In the genomic region with DNA sequence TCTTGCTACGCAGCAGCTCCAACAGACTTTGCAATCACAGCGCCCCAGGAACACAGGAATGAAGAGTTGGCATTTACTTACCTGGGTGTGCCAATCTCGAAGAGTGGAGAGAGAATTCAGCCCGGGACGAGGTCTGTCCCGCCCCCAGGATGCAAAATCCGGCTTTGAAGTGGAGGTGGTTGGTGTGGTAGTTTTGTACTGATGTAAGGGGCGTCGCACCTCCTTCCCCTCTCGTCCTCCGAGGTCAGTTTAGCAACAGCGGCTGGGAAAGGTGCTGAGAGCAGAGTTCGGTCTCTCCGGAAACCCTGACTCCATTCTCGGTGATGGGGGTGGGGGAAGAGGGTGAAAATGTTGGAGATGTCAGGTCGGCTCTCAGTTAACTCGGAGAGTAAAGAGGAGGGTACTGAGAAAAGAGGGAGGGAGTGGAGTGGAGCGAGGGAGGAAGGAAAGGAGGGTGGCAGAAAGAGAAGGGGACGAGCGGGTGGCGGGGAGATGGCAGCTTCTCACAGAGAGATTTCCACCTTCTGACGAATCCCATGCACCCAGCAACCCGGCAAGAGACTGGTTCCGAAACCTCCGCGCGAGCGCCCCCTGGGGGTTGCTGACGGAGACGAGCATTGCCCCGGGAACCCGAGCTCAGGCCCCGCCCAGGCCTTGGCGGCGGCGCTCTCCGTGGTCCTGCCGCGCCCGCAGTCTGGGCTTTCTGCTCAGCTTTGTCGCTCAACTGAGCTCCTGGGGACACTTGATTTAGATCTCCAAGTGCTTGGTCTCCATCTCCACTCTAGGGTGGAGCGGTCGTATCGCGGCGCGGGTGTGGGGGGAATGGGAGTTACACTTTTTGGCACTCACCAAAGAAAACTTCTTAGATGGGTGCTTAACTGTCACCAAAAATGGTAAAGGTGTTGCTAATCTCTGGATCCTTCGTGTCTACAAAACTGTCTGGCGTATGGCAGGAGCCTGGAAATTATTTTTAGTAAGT, we compare ENCODE assay signal across 1 cellular context.
A peak's percentile ranks its signal among the peaks of the same experiment; 100 is the strongest.
TF ChIP-seq lines count a peak whose summit lies in the region.

A gene (minus strand): TSS at position 529 of the 979 bp plus-strand sequence.

TF ChIP-seq in HepG2, 621 proteins besides CTCF, POLR2A, EP300 and RAD21 (continued from another document):
- TF ChIP-seq, protein P1, sequence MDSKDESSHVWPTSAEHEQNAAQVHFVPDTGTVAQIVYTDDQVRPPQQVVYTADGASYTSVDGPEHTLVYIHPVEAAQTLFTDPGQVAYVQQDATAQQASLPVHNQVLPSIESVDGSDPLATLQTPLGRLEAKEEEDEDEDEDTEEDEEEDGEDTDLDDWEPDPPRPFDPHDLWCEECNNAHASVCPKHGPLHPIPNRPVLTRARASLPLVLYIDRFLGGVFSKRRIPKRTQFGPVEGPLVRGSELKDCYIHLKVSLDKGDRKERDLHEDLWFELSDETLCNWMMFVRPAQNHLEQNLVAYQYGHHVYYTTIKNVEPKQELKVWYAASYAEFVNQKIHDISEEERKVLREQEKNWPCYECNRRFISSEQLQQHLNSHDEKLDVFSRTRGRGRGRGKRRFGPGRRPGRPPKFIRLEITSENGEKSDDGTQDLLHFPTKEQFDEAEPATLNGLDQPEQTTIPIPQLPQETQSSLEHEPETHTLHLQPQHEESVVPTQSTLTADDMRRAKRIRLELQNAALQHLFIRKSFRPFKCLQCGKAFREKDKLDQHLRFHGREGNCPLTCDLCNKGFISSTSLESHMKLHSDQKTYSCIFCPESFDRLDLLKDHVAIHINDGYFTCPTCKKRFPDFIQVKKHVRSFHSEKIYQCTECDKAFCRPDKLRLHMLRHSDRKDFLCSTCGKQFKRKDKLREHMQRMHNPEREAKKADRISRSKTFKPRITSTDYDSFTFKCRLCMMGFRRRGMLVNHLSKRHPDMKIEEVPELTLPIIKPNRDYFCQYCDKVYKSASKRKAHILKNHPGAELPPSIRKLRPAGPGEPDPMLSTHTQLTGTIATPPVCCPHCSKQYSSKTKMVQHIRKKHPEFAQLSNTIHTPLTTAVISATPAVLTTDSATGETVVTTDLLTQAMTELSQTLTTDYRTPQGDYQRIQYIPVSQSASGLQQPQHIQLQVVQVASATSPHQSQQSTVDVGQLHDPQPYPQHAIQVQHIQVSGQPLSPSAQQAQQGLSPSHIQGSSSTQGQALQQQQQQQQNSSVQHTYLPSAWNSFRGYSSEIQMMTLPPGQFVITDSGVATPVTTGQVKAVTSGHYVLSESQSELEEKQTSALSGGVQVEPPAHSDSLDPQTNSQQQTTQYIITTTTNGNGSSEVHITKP (CRISPR knock-in tag; IDR thresholded peaks at IDR 0.05; ENCODE audit: low read depth) = 0 out of 2 replicates have a peak, but pooled peaks have one; percentile 25
- no peak for TF ChIP-seq GZF1 (CRISPR knock-in tag; IDR thresholded peaks at IDR 0.05)
- peak; percentile 72; the same call in 1 of the 2 replicates for TF ChIP-seq ZNF138 (CRISPR knock-in tag; IDR thresholded peaks at IDR 0.05; ENCODE audit: low read depth)
- TF ChIP-seq, protein P2, sequence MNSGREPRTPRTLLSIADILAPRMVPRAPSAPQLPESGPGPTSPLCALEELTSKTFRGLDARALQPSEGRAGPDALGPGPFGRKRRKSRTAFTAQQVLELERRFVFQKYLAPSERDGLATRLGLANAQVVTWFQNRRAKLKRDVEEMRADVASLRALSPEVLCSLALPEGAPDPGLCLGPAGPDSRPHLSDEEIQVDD (CRISPR knock-in tag; IDR thresholded peaks at IDR 0.05; ENCODE audit: borderline replicate concordance) = 0 out of 2 replicates have a peak, but pooled peaks have one; percentile 50
- TF ChIP-seq HNRNPL (IDR thresholded peaks at IDR 0.05; ENCODE audit: low read depth, low read length) = no peak
- TF ChIP-seq, protein P3, sequence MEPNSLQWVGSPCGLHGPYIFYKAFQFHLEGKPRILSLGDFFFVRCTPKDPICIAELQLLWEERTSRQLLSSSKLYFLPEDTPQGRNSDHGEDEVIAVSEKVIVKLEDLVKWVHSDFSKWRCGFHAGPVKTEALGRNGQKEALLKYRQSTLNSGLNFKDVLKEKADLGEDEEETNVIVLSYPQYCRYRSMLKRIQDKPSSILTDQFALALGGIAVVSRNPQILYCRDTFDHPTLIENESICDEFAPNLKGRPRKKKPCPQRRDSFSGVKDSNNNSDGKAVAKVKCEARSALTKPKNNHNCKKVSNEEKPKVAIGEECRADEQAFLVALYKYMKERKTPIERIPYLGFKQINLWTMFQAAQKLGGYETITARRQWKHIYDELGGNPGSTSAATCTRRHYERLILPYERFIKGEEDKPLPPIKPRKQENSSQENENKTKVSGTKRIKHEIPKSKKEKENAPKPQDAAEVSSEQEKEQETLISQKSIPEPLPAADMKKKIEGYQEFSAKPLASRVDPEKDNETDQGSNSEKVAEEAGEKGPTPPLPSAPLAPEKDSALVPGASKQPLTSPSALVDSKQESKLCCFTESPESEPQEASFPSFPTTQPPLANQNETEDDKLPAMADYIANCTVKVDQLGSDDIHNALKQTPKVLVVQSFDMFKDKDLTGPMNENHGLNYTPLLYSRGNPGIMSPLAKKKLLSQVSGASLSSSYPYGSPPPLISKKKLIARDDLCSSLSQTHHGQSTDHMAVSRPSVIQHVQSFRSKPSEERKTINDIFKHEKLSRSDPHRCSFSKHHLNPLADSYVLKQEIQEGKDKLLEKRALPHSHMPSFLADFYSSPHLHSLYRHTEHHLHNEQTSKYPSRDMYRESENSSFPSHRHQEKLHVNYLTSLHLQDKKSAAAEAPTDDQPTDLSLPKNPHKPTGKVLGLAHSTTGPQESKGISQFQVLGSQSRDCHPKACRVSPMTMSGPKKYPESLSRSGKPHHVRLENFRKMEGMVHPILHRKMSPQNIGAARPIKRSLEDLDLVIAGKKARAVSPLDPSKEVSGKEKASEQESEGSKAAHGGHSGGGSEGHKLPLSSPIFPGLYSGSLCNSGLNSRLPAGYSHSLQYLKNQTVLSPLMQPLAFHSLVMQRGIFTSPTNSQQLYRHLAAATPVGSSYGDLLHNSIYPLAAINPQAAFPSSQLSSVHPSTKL (CRISPR knock-in tag; IDR thresholded peaks at IDR 0.05) = peak; percentile 71
- peak; percentile 95 for TF ChIP-seq ZSCAN12 (CRISPR knock-in tag; IDR thresholded peaks at IDR 0.05)
- TF ChIP-seq ZFAT (CRISPR knock-in tag; conservative IDR thresholded peaks at IDR 0.05) = 0 out of 2 replicates have a peak, but pooled peaks have one; percentile 72
- peak; percentile 44; the same call in 1 of the 2 replicates for TF ChIP-seq ZNF7 (CRISPR knock-in tag; IDR thresholded peaks at IDR 0.05)
- no peak for TF ChIP-seq U2AF1 (optimal IDR thresholded peaks at IDR 0.05; ENCODE audit: low read depth, low read length)
- peak; percentile 47; the same call in 1 of the 2 replicates for TF ChIP-seq FOXK1 (CRISPR knock-in tag; IDR thresholded peaks at IDR 0.05; ENCODE audit: borderline replicate concordance, low read depth)
- TF ChIP-seq ZNF431 (CRISPR knock-in tag; IDR thresholded peaks at IDR 0.05; ENCODE audit: borderline replicate concordance, low read depth) = 0 out of 2 replicates have a peak, but pooled peaks have one; percentile 78
- peak; percentile 51; the same call in 1 of the 2 replicates for TF ChIP-seq ZNF274 (CRISPR knock-in tag; IDR thresholded peaks at IDR 0.05)
- no peak for TF ChIP-seq ZFP62 (CRISPR knock-in tag; IDR thresholded peaks at IDR 0.05)
- no peak for TF ChIP-seq TAF15 (IDR thresholded peaks at IDR 0.05; ENCODE audit: low read depth, low read length, poor library complexity, severe bottlenecking)
- TF ChIP-seq ZFP36L1 (CRISPR knock-in tag; IDR thresholded peaks at IDR 0.05) = peak; percentile 69; the same call in 1 of the 2 replicates
